In the genomic region with DNA sequence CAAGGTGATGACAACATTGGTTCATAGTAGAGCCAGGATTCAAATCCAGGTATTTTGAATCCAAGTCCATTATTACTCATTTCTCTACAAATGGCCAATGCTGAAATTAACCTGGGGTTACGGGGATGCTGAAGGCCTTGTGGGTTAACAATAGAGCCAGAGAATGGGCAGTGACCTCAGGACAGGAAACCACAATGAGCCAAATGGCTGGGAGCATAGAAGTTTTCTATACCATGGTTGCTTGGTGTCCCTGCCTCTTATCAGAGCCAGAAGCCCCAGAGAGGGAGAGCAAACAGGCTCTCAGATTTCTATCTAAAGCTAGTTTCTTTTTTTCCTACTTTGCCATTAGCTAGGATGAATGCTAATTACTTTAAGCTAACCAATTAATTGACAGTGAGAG, we compare ENCODE assay signal across 14 cellular contexts.
DNase-seq lines count a peak whose midpoint lies in the region; ATAC-seq lines count a peak whose summit lies in the region.
"Had no signal": no experiment of that assay in that cellular context is flagged by ENCODE, and none has a peak within 500 bp of the region (broad histone marks: within the 10 kb centered on the region; RNA-seq: fewer than 3 reads in every experiment).

No MANE protein-coding gene starts in this region.

- no peaks in the 10 kb centered on the region for H3K9me3 Mint-ChIP-seq in activated T-helper 17 cell treated with anti-CD3 and anti-CD28 coated beads, Interleukin-2, amount 50 U/mL, for 72 hours
- H3K9me3 Mint-ChIP-seq in activated naive CD4-positive, alpha-beta T cell treated with anti-CD3 and anti-CD28 coated beads, Interleukin-2, amount 50 U/mL, for 72 hours = no peaks in the 10 kb centered on the region
- H3K9me3 Mint-ChIP-seq: CD14-positive monocyte; CD8-positive, alpha-beta T cell had no signal

- H3K27ac Mint-ChIP-seq in activated T-helper 17 cell treated with anti-CD3 and anti-CD28 coated beads, Interleukin-2, amount 50 U/mL, for 72 hours = peak overlapping the region; percentile 11
- H3K27ac Mint-ChIP-seq in activated naive CD4-positive, alpha-beta T cell treated with anti-CD3 and anti-CD28 coated beads, Interleukin-2, amount 50 U/mL, for 72 hours = no peak overlapping the region
- H3K27ac Mint-ChIP-seq: CD8-positive, alpha-beta T cell had no signal

- no peak for ATAC-seq in activated T-helper 17 cell treated with anti-CD3 and anti-CD28 coated beads, Interleukin-2, amount 50 U/mL, for 72 hours (replicated peaks)
- no peak for ATAC-seq in activated naive CD4-positive, alpha-beta T cell treated with anti-CD3 and anti-CD28 coated beads, Interleukin-2, amount 50 U/mL, for 72 hours
- ATAC-seq: CD8-positive, alpha-beta T cell; HCT116; K562 had no signal

- H3K27me3 ChIP-seq in SJCRH30 = no peaks in the 10 kb centered on the region

- DNase-seq in CMK (ENCODE audit: low read depth) = peak; percentile 32
- DNase-seq in HT1080 (ENCODE audit: low read depth) = peak; percentile 61
- DNase-seq in myocyte (ENCODE audit: low read depth) = peak; percentile 53
- DNase-seq in activated naive CD4-positive, alpha-beta T cell treated with anti-CD3 and anti-CD28 coated beads, Interleukin-2, amount 50 U/mL, for 72 hours (ENCODE audit: low spot score in 2 of 2) = no peak
- no peak for DNase-seq in SJCRH30
- no peak for DNase-seq in occipital lobe (lab: John Stamatoyannopoulos, UW)
- DNase-seq: Caco-2; CD8-positive, alpha-beta T cell; DND-41 had no signal

- H3K4me1 Mint-ChIP-seq in activated T-helper 17 cell treated with anti-CD3 and anti-CD28 coated beads, Interleukin-2, amount 50 U/mL, for 72 hours = peaks cover 24% of the 10 kb centered on the region

- no peaks in the 10 kb centered on the region for H3K36me3 ChIP-seq in SJCRH30

- H3K9me3 ChIP-seq in SJCRH30 (replicated peaks) = no peaks in the 10 kb centered on the region
- H3K9me3 ChIP-seq: Caco-2 had no signal

- no peaks in the 10 kb centered on the region for H3K27me3 Mint-ChIP-seq in activated T-helper 17 cell treated with anti-CD3 and anti-CD28 coated beads, Interleukin-2, amount 50 U/mL, for 72 hours

- H3K4me3 Mint-ChIP-seq in activated T-helper 17 cell treated with anti-CD3 and anti-CD28 coated beads, Interleukin-2, amount 50 U/mL, for 72 hours = no peak overlapping the region
- H3K4me3 Mint-ChIP-seq: CD14-positive monocyte; CD8-positive, alpha-beta T cell had no signal

- H3K36me3 Mint-ChIP-seq in activated T-helper 17 cell treated with anti-CD3 and anti-CD28 coated beads, Interleukin-2, amount 50 U/mL, for 72 hours (ENCODE audit: low read depth) = no peaks in the 10 kb centered on the region
- H3K36me3 Mint-ChIP-seq in activated naive CD4-positive, alpha-beta T cell treated with anti-CD3 and anti-CD28 coated beads, Interleukin-2, amount 50 U/mL, for 72 hours = no peaks in the 10 kb centered on the region
- H3K36me3 Mint-ChIP-seq: CD14-positive monocyte; CD8-positive, alpha-beta T cell had no signal

- peaks cover 35% of the 10 kb centered on the region for H3K4me1 ChIP-seq in SJCRH30

- H3K4me3 ChIP-seq in SJCRH30 = no peak overlapping the region
- H3K4me3 ChIP-seq: K562 had no signal

- no peak overlapping the region for H3K27ac ChIP-seq in SJCRH30
- H3K27ac ChIP-seq: HL-60 had no signal

Comparison
In these comparisons a context has a peak if more than half of its experiments do, and no peak if none do; other contexts are left out.
1. DNase-seq: peak in CMK (single experiment), HT1080 (single experiment) and myocyte (single experiment); none in activated naive CD4-positive, alpha-beta T cell treated with anti-CD3 and anti-CD28 coated beads, Interleukin-2, amount 50 U/mL, for 72 hours (0 of 2), SJCRH30 (0 of 2) and occipital lobe (single experiment).